In the genomic region with DNA sequence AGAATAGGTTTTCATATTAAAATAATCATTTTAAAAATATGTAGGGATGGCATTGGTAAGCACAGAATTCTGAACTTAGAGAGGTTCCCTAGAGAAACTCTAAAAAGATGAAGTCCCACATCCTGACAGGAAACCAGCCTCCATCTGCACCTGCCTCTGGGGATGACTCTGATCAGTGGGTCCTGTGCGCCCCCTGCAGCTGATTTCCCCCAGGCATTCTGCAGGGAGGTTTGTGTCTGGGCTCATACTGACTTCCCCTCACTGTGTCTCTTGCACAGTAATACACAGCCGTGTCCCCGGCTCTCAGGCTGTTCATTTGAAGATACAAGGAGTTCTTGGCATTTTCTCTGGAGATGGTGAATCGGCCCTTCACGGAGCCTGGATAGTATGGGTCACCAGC, we compare ENCODE assay signal across 18 cellular contexts.
DNase-seq lines count a peak whose midpoint lies in the region; ATAC-seq, FAIRE-seq and TF ChIP-seq lines count a peak whose summit lies in the region.
"Had no signal": no experiment of that assay in that cellular context is flagged by ENCODE, and none has a peak within 500 bp of the region (broad histone marks: within the 10 kb centered on the region; RNA-seq: fewer than 3 reads in every experiment).

No MANE protein-coding gene starts in this region.

- 0% methylated on average over 5 of the region's 5 CpGs for WGBS in GM12878 (ENCODE audit: insufficient coverage, insufficient replicate concordance, low lambda C conversion rate, missing lambda C conversion rate)

- no peak for TF ChIP-seq POLR2A in GM12878 (IDR thresholded peaks at IDR 0.05; ENCODE audit: low read depth, low read length)

- no peak overlapping the region for H3K9ac ChIP-seq in GM12878 (ENCODE audit: control insufficient read depth, insufficient read depth, low read length)
- H3K9ac ChIP-seq: GM23248 had no signal

- SMC1A ChIA-PET in GM12878 (lab: Charles Lee; ENCODE audit: uncharacterized antibody, unreplicated experiment), result interaction anchor here (1.2 kb wide), 1 partner anchor 11 kb away, joined by 4 read pairs; no protein-coding TSS in a partner anchor

- no peak overlapping the region for H3K27ac Mint-ChIP-seq in activated CD4-positive, alpha-beta T cell treated with anti-CD3 and anti-CD28 coated beads, Interleukin-2, amount 10 ng/mL, durations not matched to agents 24 days and 14 days

- H3K4me1 Mint-ChIP-seq in activated CD4-positive, alpha-beta T cell treated with anti-CD3 and anti-CD28 coated beads, Interleukin-2, amount 10 ng/mL, durations not matched to agents 24 days and 14 days, result peaks cover 8% of the 10 kb centered on the region

- H3K4me1 ChIP-seq in GM12878 (ENCODE audit: control insufficient read depth, insufficient read depth, low read length), result no peaks in the 10 kb centered on the region
- H3K4me1 ChIP-seq: A549, foreskin keratinocyte, prostate gland had no signal

- DNase-seq in activated CD4-positive, alpha-beta T cell treated with anti-CD3 and anti-CD28 coated beads, Interleukin-2, amount 10 ng/mL, durations not matched to agents 24 days and 14 days, result peak; percentile 57
- DNase-seq in activated CD4-positive, alpha-beta T cell treated with anti-CD3 and anti-CD28 coated beads for 4 hours, result no peak
- peak; percentile 35 for DNase-seq in COLO668 (lab: John Stamatoyannopoulos, UW; ENCODE audit: unreplicated experiment)
- peak; percentile 50 for DNase-seq in MV-4-11 (lab: John Stamatoyannopoulos, UW)
- DNase-seq in GM12878 (ENCODE audit: low read depth, low spot score), result no peak
- no peak for DNase-seq in HEK293T (ENCODE audit: extremely low spot score)
- DNase-seq: aorta, foreskin keratinocyte, GM23248, NCI-H1092 treated with DMSO at 0.1 percent for 48 hours, spleen, substantia nigra had no signal

- no peaks in the 10 kb centered on the region for H3K9me3 ChIP-seq in GM12878 (replicated peaks; ENCODE audit: control insufficient read depth, insufficient read depth, low read length)
- H3K9me3 ChIP-seq: A549, prostate gland, spleen had no signal

- CTCF ChIA-PET in GM12878 (lab: Yijun Ruan, JAX), result interaction anchor here (0.8 to 2.5 kb wide), 5 partner anchors 12 to 450 kb away, joined by 3 to 11 read pairs (median 3); no protein-coding TSS in a partner anchor
- CTCF ChIA-PET in HEK293T (lab: Yijun Ruan, JAX), result no interaction called here

- H3K79me2 ChIP-seq in GM12878 (ENCODE audit: control insufficient read depth, insufficient read depth, low read length), result no peaks in the 10 kb centered on the region

- no TSS peak for BruUV-seq in GM12878 (replicated peaks; lab: Mats Ljungman, UMichigan)

- H3K36me3 ChIP-seq in GM12878 (ENCODE audit: control insufficient read depth in 2 of 2, insufficient read depth in 2 of 2, low read length in 1 of 2), result no peaks in the 10 kb centered on the region
- H3K36me3 ChIP-seq: prostate gland, spleen had no signal

- RAD21 ChIA-PET in GM12878 (lab: Charles Lee; ENCODE audit: unreplicated experiment), result interaction anchor here (0.8 to 1.1 kb wide), 2 partner anchors 270 to 450 kb away, joined by 3 to 4 read pairs; no protein-coding TSS in a partner anchor

- no peaks in the 10 kb centered on the region for H3K9me3 Mint-ChIP-seq in activated CD4-positive, alpha-beta T cell treated with anti-CD3 and anti-CD28 coated beads, Interleukin-2, amount 10 ng/mL, durations not matched to agents 24 days and 14 days

- H2AFZ ChIP-seq in GM12878 (ENCODE audit: control insufficient read depth, low read depth, low read length), result no peak overlapping the region
- H2AFZ ChIP-seq: GM23248 had no signal

- no peak overlapping the region for H3K4me3 Mint-ChIP-seq in activated CD4-positive, alpha-beta T cell treated with anti-CD3 and anti-CD28 coated beads, Interleukin-2, amount 10 ng/mL, durations not matched to agents 24 days and 14 days

- no peak overlapping the region for H3K4me2 ChIP-seq in GM12878 (ENCODE audit: control insufficient read depth, insufficient read depth)
- H3K4me2 ChIP-seq: A549 had no signal

- no peaks in the 10 kb centered on the region for H4K20me1 ChIP-seq in GM12878 (ENCODE audit: control insufficient read depth, insufficient read depth)

- POLR2A ChIA-PET in GM12878 (lab: Charles Lee), result no interaction called here
- POLR2A ChIA-PET in HEK293T (lab: Yijun Ruan, JAX), result no interaction called here

- H3K36me3 Mint-ChIP-seq in activated CD4-positive, alpha-beta T cell treated with anti-CD3 and anti-CD28 coated beads, Interleukin-2, amount 10 ng/mL, durations not matched to agents 24 days and 14 days (ENCODE audit: low read depth), result no peaks in the 10 kb centered on the region

- ATAC-seq in GM12878, result peak; percentile 48; the same call in 1 of the 3 replicates
- no peak for ATAC-seq in HG02763 (IDR thresholded peaks at IDR 0.05; ENCODE audit: unreplicated experiment)
- no peak for ATAC-seq in GM21515 (IDR thresholded peaks at IDR 0.05; ENCODE audit: unreplicated experiment)
- ATAC-seq: A549, foreskin keratinocyte had no signal

- FAIRE-seq in GM12878 (lab: Jason Lieb, UNC), result no peak
- FAIRE-seq: A549, G401.6, HTR-8/SVneo had no signal

- H3K4me3 ChIP-seq in GM12878, result no peak overlapping the region
- H3K4me3 ChIP-seq: A549, GM23248, prostate gland, spleen had no signal

- H3K27me3 Mint-ChIP-seq in activated CD4-positive, alpha-beta T cell treated with anti-CD3 and anti-CD28 coated beads, Interleukin-2, amount 10 ng/mL, durations not matched to agents 24 days and 14 days, result peaks cover 47% of the 10 kb centered on the region

- peak; percentile 23 to 44 (median 42); a peak in 4 of 6 replicates for TF ChIP-seq CTCF in GM12878 (IDR thresholded peaks at IDR 0.05 in 2 of 3, conservative IDR thresholded peaks at IDR 0.05 in 1 of 3; ENCODE audit: control insufficient read depth in 2 of 3, extremely low read depth in 1 of 3, insufficient read depth in 1 of 3, low read depth in 3 of 3, low read length in 3 of 3)

- no peaks in the 10 kb centered on the region; a peak in 1 of 4 replicates for H3K27me3 ChIP-seq in GM12878 (replicated peaks in 1 of 2; ENCODE audit: control insufficient read depth in 2 of 2, insufficient read depth in 2 of 2, low read length in 1 of 2)
- H3K27me3 ChIP-seq: foreskin keratinocyte had no signal

- H3K27ac ChIP-seq in GM12878 (ENCODE audit: control insufficient read depth, insufficient read depth), result no peak overlapping the region
- H3K27ac ChIP-seq: A549, foreskin keratinocyte, GM23248, prostate gland, spleen had no signal

- in situ Hi-C loops in GM12878 (cut with MboI), result loop anchor here (25.0 kb wide), 1 partner anchor 467 kb away; no protein-coding TSS in a partner anchor

- no peak for TF ChIP-seq EP300 in GM12878 (IDR thresholded peaks at IDR 0.05; ENCODE audit: borderline replicate concordance in 1 of 2, control insufficient read depth in 1 of 2, low read depth in 2 of 2, low read length in 2 of 2)

- intact Hi-C loops in activated CD4-positive, alpha-beta T cell treated with anti-CD3 and anti-CD28 coated beads, Interleukin-2, amount 10 ng/mL, durations not matched to agents 24 days and 14 days (cut with micrococcal nuclease), result no loop called here
- intact Hi-C loops in GM12878 (cut with micrococcal nuclease; ENCODE audit: unreplicated experiment), result no loop called here

- TF ChIP-seq RAD21 in GM12878 (IDR thresholded peaks at IDR 0.05; ENCODE audit: insufficient read depth, low read depth, low read length), result no peak

TF ChIP-seq in GM12878, 131 proteins besides CTCF, POLR2A, EP300 and RAD21:
- TF ChIP-seq SMC3 (IDR thresholded peaks at IDR 0.05; ENCODE audit: borderline replicate concordance, low read length) (peak; percentile 32; the same call in 1 of the 2 replicates), CREB1 (IDR thresholded peaks at IDR 0.05; ENCODE audit: low read depth) (no peak), STAT3 (IDR thresholded peaks at IDR 0.05; ENCODE audit: low read depth, low read length) (no peak)
- TF ChIP-seq, protein P1, sequence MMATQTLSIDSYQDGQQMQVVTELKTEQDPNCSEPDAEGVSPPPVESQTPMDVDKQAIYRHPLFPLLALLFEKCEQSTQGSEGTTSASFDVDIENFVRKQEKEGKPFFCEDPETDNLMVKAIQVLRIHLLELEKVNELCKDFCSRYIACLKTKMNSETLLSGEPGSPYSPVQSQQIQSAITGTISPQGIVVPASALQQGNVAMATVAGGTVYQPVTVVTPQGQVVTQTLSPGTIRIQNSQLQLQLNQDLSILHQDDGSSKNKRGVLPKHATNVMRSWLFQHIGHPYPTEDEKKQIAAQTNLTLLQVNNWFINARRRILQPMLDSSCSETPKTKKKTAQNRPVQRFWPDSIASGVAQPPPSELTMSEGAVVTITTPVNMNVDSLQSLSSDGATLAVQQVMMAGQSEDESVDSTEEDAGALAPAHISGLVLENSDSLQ (IDR thresholded peaks at IDR 0.05), result no peak

TF ChIP-seq in HEK293T, 16 proteins besides CTCF, POLR2A, EP300 and RAD21:
- TF ChIP-seq CTBP1 (IDR thresholded peaks at IDR 0.05; ENCODE audit: borderline replicate concordance) (no peak), NFRKB (IDR thresholded peaks at IDR 0.05) (no peak), FOXM1 (IDR thresholded peaks at IDR 0.05; ENCODE audit: borderline replicate concordance) (no peak)

Comparison
In these comparisons a context has a peak if more than half of its experiments do, and no peak if none do; other contexts are left out.
1. DNase-seq: peak in activated CD4-positive, alpha-beta T cell treated with anti-CD3 and anti-CD28 coated beads, Interleukin-2, amount 10 ng/mL, durations not matched to agents 24 days and 14 days (single experiment), COLO668 (single experiment) and MV-4-11 (single experiment); none in activated CD4-positive, alpha-beta T cell treated with anti-CD3 and anti-CD28 coated beads for 4 hours (0 of 2), GM12878 (single experiment) and HEK293T (single experiment).